In genomic region chr12:124411291-124411878, GRCh38 we compare ENCODE assay signal across 9 cellular contexts.
DNase-seq lines count a peak whose midpoint lies in the region; ATAC-seq and TF ChIP-seq lines count a peak whose summit lies in the region.
"Had no signal": no experiment of that assay in that cellular context is flagged by ENCODE, and none has a peak within 500 bp of the region (broad histone marks: within the 10 kb centered on the region; RNA-seq: fewer than 3 reads in every experiment).

No MANE protein-coding gene starts in this region.

- ATAC-seq in HG03439 (IDR thresholded peaks at IDR 0.05; ENCODE audit: unreplicated experiment) (no peak), HG02840 (IDR thresholded peaks at IDR 0.05; ENCODE audit: low FRiP score, unreplicated experiment) (no peak)

- no peaks in the 10 kb centered on the region for H3K27me3 Mint-ChIP-seq in endodermal cell (ENCODE audit: insufficient read depth)
- H3K27me3 Mint-ChIP-seq in nephron progenitor cell (ENCODE audit: low read depth, poor library complexity): no peaks in the 10 kb centered on the region

- H3K4me1 Mint-ChIP-seq in endodermal cell: peaks cover 4% of the 10 kb centered on the region
- peaks cover 41% of the 10 kb centered on the region for H3K4me1 Mint-ChIP-seq in nephron progenitor cell

- H3K4me3 ChIP-seq in endodermal cell (ENCODE audit: low read length): no peak overlapping the region

- H3K9me3 Mint-ChIP-seq in endodermal cell (no peaks in the 10 kb centered on the region), nephron progenitor cell (no peaks in the 10 kb centered on the region)

- H3K4me3 Mint-ChIP-seq in endodermal cell: no peak overlapping the region
- H3K4me3 Mint-ChIP-seq in nephron progenitor cell: peak overlapping the region; percentile 39

- H3K36me3 ChIP-seq in endodermal cell (ENCODE audit: control insufficient read depth, insufficient read depth, low read length): peaks cover 4% of the 10 kb centered on the region

- H3K9ac ChIP-seq in endodermal cell (ENCODE audit: extremely low read depth, low read length, poor library complexity, severe bottlenecking): no peak overlapping the region

- no peaks in the 10 kb centered on the region for H3K27me3 ChIP-seq in endodermal cell (ENCODE audit: control insufficient read depth, insufficient read depth, low read length, poor library complexity, severe bottlenecking)

- H3K36me3 Mint-ChIP-seq in endodermal cell (ENCODE audit: low read depth) (peaks cover 22% of the 10 kb centered on the region), nephron progenitor cell (ENCODE audit: low read depth) (peaks cover 16% of the 10 kb centered on the region)

- H3K9me3 ChIP-seq in endodermal cell (ENCODE audit: control insufficient read depth, low read length): no peaks in the 10 kb centered on the region

- DNase-seq in A172 (ENCODE audit: low spot score) (peak; percentile 95), LHCN-M2 (ENCODE audit: low read depth) (peak; percentile 96), endodermal cell (peak; percentile 71), nephron progenitor cell (peak; percentile 52), NCI-H128 (lab: John Stamatoyannopoulos, UW; ENCODE audit: unreplicated experiment) (no peak), NOMO-1 treated with DMSO at 0.1 percent for 48 hours (lab: John Stamatoyannopoulos, UW; ENCODE audit: unreplicated experiment) (no peak)
- DNase-seq: activated naive CD4-positive, alpha-beta T cell treated with anti-CD3 and anti-CD28 coated beads, Interleukin-2, amount 50 U/mL, for 16 hours had no signal

- H3K4me1 ChIP-seq in endodermal cell (ENCODE audit: control insufficient read depth, insufficient read depth, low read length): no peaks in the 10 kb centered on the region

- H3K27ac ChIP-seq in endodermal cell (ENCODE audit: low read depth, low read length): no peak overlapping the region

- H3K27ac Mint-ChIP-seq in endodermal cell (peak overlapping the region; percentile 75), nephron progenitor cell (peak overlapping the region; percentile 86)

- TF ChIP-seq CTCF in endodermal cell (conservative IDR thresholded peaks at IDR 0.05) (no peak), nephron progenitor cell (IDR thresholded peaks at IDR 0.05) (no peak)

- WGBS in endodermal cell (ENCODE audit: insufficient coverage in 1 of 2, insufficient read length in 1 of 2), 2 experiments: 86 to 88% methylated on average over 12 to 25 of the region's 25 CpGs

Comparison
In these comparisons a context has a peak if more than half of its experiments do, and no peak if none do; other contexts are left out.
1. DNase-seq: peak in A172 (single experiment), LHCN-M2 (single experiment), endodermal cell (single experiment) and nephron progenitor cell (single experiment); none in NCI-H128 (single experiment) and NOMO-1 treated with DMSO at 0.1 percent for 48 hours (single experiment).